Comparison of ENCODE assay signal across 7 cellular contexts in the genomic region with DNA sequence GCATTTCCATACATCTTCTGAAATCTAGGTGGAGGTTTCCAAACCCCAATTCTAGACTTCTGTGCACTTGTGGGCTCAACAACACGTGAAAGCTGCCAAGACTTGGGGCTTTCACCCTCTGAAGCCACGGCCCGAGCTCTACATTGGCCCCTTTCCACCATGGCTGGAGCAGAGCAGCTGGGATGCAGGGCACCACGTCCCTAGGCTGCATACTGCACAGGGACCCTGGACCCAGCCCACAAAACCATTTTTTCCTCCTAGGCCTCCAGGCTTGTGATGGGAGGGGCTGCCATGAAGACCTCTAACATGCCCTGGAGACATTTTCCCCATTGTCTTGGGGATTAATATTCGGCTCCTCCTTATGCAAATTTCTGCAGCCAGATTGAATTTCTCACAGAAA. TPM values are rescaled to one million over a fixed set of nuclear protein-coding genes. Genes with fewer than 3 reads are reported as not detected.
"Had no signal": no experiment of that assay in that cellular context is flagged by ENCODE, and none has a peak within 500 bp of the region (broad histone marks: within the 10 kb centered on the region; RNA-seq: fewer than 3 reads in every experiment).

No MANE protein-coding gene starts in this region.

RNA-seq across cellular contexts. Expression of gene PLPPR5, which starts 32.1 kb away (rescaled TPM):
- total RNA-seq: OCI-LY7, PC-9, Peyer's patch, Right ventricle myocardium inferior, Right ventricle myocardium superior, SJSA1, T-cell had no signal
